In genomic region chr6:34205916-34206315, GRCh38 we compare ENCODE assay signal across 1 cellular context.
TF ChIP-seq lines count a peak whose summit lies in the region.

No MANE protein-coding gene starts in this region.

TF ChIP-seq in GM23338, 12 proteins besides CTCF, POLR2A, EP300 and RAD21:
- TF ChIP-seq ETS1 (IDR thresholded peaks at IDR 0.05) (no peak), REST (IDR thresholded peaks at IDR 0.05; ENCODE audit: unreplicated experiment) (no peak), EZH2phosphoT487 (IDR thresholded peaks at IDR 0.05; ENCODE audit: unreplicated experiment) (no peak), ZNF462 (CRISPR knock-in tag; IDR thresholded peaks at IDR 0.05) (no peak), NANOG (IDR thresholded peaks at IDR 0.05; ENCODE audit: borderline replicate concordance) (no peak), ZNF331 (CRISPR knock-in tag; IDR thresholded peaks at IDR 0.05; ENCODE audit: low read depth) (no peak), POLR2AphosphoS5 (IDR thresholded peaks at IDR 0.05; ENCODE audit: low read depth) (no peak), JUNB (IDR thresholded peaks at IDR 0.05; ENCODE audit: unreplicated experiment) (no peak), STAT1 (IDR thresholded peaks at IDR 0.05; ENCODE audit: unreplicated experiment) (no peak)
